11 cellular contexts compared by ENCODE assay signal in the genomic region with DNA sequence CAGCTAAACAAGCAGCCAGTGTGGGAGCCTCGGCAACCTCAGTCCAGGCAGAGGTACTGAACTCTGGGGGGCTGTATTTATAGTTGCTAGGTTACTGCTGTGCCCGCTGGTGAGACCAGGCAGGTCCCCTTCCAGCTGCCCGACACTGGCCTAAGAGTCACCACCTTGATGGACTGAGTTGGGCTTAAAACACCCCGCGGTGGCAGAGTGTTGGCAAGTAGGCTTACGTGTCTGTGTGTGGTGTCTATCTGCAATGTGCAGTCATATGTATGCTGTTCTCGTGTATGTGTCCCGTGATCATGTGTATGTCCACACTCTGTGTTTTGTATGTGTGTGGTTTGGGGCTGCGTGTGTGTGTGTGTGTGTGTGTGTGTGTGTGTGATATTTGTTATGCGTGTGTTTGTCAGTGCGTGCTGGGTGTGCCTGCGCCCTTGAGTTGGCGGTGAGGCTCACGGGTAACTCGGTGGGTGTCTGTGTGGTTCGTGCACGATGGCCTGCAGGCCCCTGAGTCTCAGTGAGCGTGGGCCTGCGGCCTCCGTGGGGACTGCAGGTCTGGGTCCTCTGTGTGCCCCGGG.
DNase-seq lines count a peak whose midpoint lies in the region; ATAC-seq, FAIRE-seq and TF ChIP-seq lines count a peak whose summit lies in the region.
"Had no signal": no experiment of that assay in that cellular context is flagged by ENCODE, and none has a peak within 500 bp of the region (broad histone marks: within the 10 kb centered on the region; RNA-seq: fewer than 3 reads in every experiment).

No MANE protein-coding gene starts in this region.

- H3K4me3 ChIP-seq in breast epithelium, result peak overlapping the region; percentile 31 to 62 (median 39)
- peak overlapping the region; percentile 22 to 47 for H3K4me3 ChIP-seq in tibial artery
- H3K4me3 ChIP-seq: lung had no signal

- no peak for FAIRE-seq in GM12892 (lab: Jason Lieb, UNC)

- intact Hi-C loops in breast epithelium (cut with DNase I; ENCODE audit: low total_unique reads) (no loop called here), MCF 10A (cut with micrococcal nuclease) (no loop called here), tibial artery (cut with DNase I; ENCODE audit: low total_unique reads) (no loop called here)

- CTCF ChIA-PET in MCF 10A (lab: Yijun Ruan, JAX), result interaction anchor here (1.0 to 6.7 kb wide), 3 partner anchors 11 to 133 kb away, joined by 3 to 76 read pairs (median 46); no protein-coding TSS in a partner anchor

- H3K36me3 Mint-ChIP-seq in MCF 10A (ENCODE audit: insufficient read depth, unreplicated experiment), result no peaks in the 10 kb centered on the region
- H3K36me3 Mint-ChIP-seq in brain, result no peaks in the 10 kb centered on the region
- H3K36me3 Mint-ChIP-seq in naive B cell, result peaks cover 0 to 9% of the 10 kb centered on the region in 2 donors

- H3K27me3 ChIP-seq in breast epithelium (peaks cover 3 to 85% of the 10 kb centered on the region in 2 donors), tibial artery (peaks cover 8 to 99% of the 10 kb centered on the region in 2 donors)

- H3K9me3 ChIP-seq in breast epithelium (no peaks in the 10 kb centered on the region), tibial artery (no peaks in the 10 kb centered on the region)

- H3K4me1 ChIP-seq in breast epithelium (no peaks in the 10 kb centered on the region), tibial artery (peaks cover 0 to 18% (median 16%) of the 10 kb centered on the region in 4 donors)

- H3K4me1 Mint-ChIP-seq in MCF 10A (ENCODE audit: insufficient read depth, unreplicated experiment) (no peaks in the 10 kb centered on the region), brain (peaks cover 94% of the 10 kb centered on the region), naive B cell (peaks cover 24 to 44% (median 31%) of the 10 kb centered on the region in 3 donors)

- POLR2A ChIA-PET in MCF 10A (lab: Yijun Ruan, JAX), result interaction anchor here (0.5 to 1.2 kb wide), 2 partner anchors 56 to 502 kb away, joined by 3 read pairs; no protein-coding TSS in a partner anchor

- no TSS peak for BruUV-seq in MCF 10A (replicated peaks; lab: Mats Ljungman, UMichigan)

- H3K9me3 Mint-ChIP-seq in MCF 10A (ENCODE audit: unreplicated experiment) (no peaks in the 10 kb centered on the region), brain (peaks cover 0 to 8% (median 3%) of the 10 kb centered on the region in 5 experiments), naive B cell (peaks cover 0 to 6% (median 0%) of the 10 kb centered on the region in 7 donors)

- peaks cover 99% of the 10 kb centered on the region for H3K27me3 Mint-ChIP-seq in MCF 10A (ENCODE audit: insufficient read depth, unreplicated experiment)
- peaks cover 47% of the 10 kb centered on the region for H3K27me3 Mint-ChIP-seq in brain
- peaks cover 74 to 99% (median 97%) of the 10 kb centered on the region in 3 donors for H3K27me3 Mint-ChIP-seq in naive B cell

- H3K27ac Mint-ChIP-seq in MCF 10A (ENCODE audit: low read depth, unreplicated experiment) (no peak overlapping the region), brain (peak overlapping the region; percentile 89 to 100 (median 99)), naive B cell (peak overlapping the region in 4 of 6 donors; percentile 1 to 78 (median 40))

- H3K36me3 ChIP-seq in breast epithelium, result no peaks in the 10 kb centered on the region
- H3K36me3 ChIP-seq in tibial artery, result no peaks in the 10 kb centered on the region

- ATAC-seq in naive B cell (ENCODE audit: low read depth in 2 of 2) (peak in 1 of 2 donors; percentile 60), HG02884 (IDR thresholded peaks at IDR 0.05; ENCODE audit: unreplicated experiment) (no peak)

- H3K4me3 Mint-ChIP-seq in MCF 10A (ENCODE audit: unreplicated experiment), result no peak overlapping the region
- H3K4me3 Mint-ChIP-seq in brain, result peak overlapping the region; percentile 78 to 96 (median 88)
- H3K4me3 Mint-ChIP-seq in naive B cell, result peak overlapping the region; percentile 37 to 93 (median 82)

- no peak for TF ChIP-seq POLR2A in breast epithelium (IDR thresholded peaks at IDR 0.05)
- TF ChIP-seq POLR2A in GM12892 (IDR thresholded peaks at IDR 0.05; ENCODE audit: low read depth, low read length), result no peak

- no peak for DNase-seq in breast epithelium (ENCODE audit: low spot score in 2 of 2)
- DNase-seq in MCF 10A (ENCODE audit: unreplicated experiment), result no peak
- DNase-seq in naive B cell, result no peak
- no peak for DNase-seq in tibial artery
- no peak for DNase-seq in NK-92 treated with Interleukin-12 subunit alpha and Interleukin-12 subunit beta, amount 100 ng/mL, for 24 hours (lab: John Stamatoyannopoulos, UW)
- DNase-seq in GM12892 (ENCODE audit: insufficient read length), result no peak
- DNase-seq: NCI-H510A treated with DMSO at 0.1 percent for 48 hours; stimulated activated CD4-positive, alpha-beta T cell treated with anti-CD3 and anti-CD28 coated beads, Interleukin-2, amount 100 ng/mL, for 24 hours had no signal

- no peak for TF ChIP-seq CTCF in breast epithelium (IDR thresholded peaks at IDR 0.05)
- TF ChIP-seq CTCF in MCF 10A (IDR thresholded peaks at IDR 0.05; ENCODE audit: unreplicated experiment), result no peak
- TF ChIP-seq CTCF in brain (conservative IDR thresholded peaks at IDR 0.05), result no peak
- TF ChIP-seq CTCF in tibial artery (IDR thresholded peaks at IDR 0.05), result no peak

- H3K27ac ChIP-seq in breast epithelium (no peak overlapping the region), tibial artery (no peak overlapping the region)
